22 cellular contexts compared by ENCODE assay signal in genomic region chr12:68939500-68939899, GRCh38.
"Had no signal": no experiment of that assay in that cellular context is flagged by ENCODE, and none has a peak within 500 bp of the region (broad histone marks: within the 10 kb centered on the region; RNA-seq: fewer than 3 reads in every experiment).

No MANE protein-coding gene starts in this region.

- FAIRE-seq: bronchial epithelial cell, urothelium cell line had no signal

- H3K27me3 ChIP-seq: hepatocyte, ovary, right atrium auricular region, tibial nerve had no signal

- H2AFZ ChIP-seq: hepatocyte had no signal

- ATAC-seq: activated T-helper 17 cell treated with anti-CD3 and anti-CD28 coated beads, Interleukin-2, amount 50 U/mL, for 72 hours; left ventricle myocardium superior; psoas muscle; stimulated activated effector memory CD8-positive, alpha-beta T cell treated with anti-CD3 and anti-CD28 coated beads, Interleukin-12 subunit alpha, Interleukin-12 subunit beta, amount 100 ng/mL, for 72 hours; stimulated activated naive CD8-positive, alpha-beta T cell treated with anti-CD3 and anti-CD28 coated beads, Interleukin-15, amount 100 ng/mL, for 72 hours had no signal

- H3K9me3 ChIP-seq: neutrophil, ovary, psoas muscle, right atrium auricular region, tibial nerve had no signal

- H3K4me2 ChIP-seq: hepatocyte had no signal

- DNase-seq: activated CD4-positive, alpha-beta T cell treated with anti-CD3 and anti-CD28 coated beads for 1 hour; activated CD4-positive, alpha-beta T cell treated with anti-CD3 and anti-CD28 coated beads, Interleukin-2, amount 50 U/mL, for 1 hour; activated T-cell treated with anti-CD3 and anti-CD28 coated beads, Interleukin-2, amount 50 U/mL, for 24 hours; amniotic stem cell; cortex of kidney; foreskin melanocyte; kidney glomerular epithelial cell; left ventricle myocardium superior; ovary; psoas muscle; stimulated activated CD4-positive, alpha-beta T cell treated with anti-CD3 and anti-CD28 coated beads, Interleukin-2, amount 100 ng/mL, for 24 hours; stimulated activated naive CD8-positive, alpha-beta T cell treated with anti-CD3 and anti-CD28 coated beads, Interleukin-15, amount 100 ng/mL, for 72 hours; WERI-Rb-1 had no signal

- H3K4me1 ChIP-seq: psoas muscle, right atrium auricular region had no signal

- H3K27ac ChIP-seq: hepatocyte, neutrophil, ovary, psoas muscle, right atrium auricular region, skin epidermis, tibial nerve, WERI-Rb-1 had no signal

- H3K36me3 ChIP-seq: neutrophil, ovary, right atrium auricular region, tibial nerve, WERI-Rb-1 had no signal

- H3K79me2 ChIP-seq: hepatocyte had no signal

- H3K4me3 ChIP-seq: hepatocyte, ovary, psoas muscle, right atrium auricular region, skin epidermis, tibial nerve had no signal
